23 cellular contexts compared by ENCODE assay signal in genomic region chr5:159605585-159605984, GRCh38.
A peak's percentile ranks its signal among the peaks of the same experiment; 100 is the strongest.
DNase-seq lines count a peak whose midpoint lies in the region; ATAC-seq and TF ChIP-seq lines count a peak whose summit lies in the region.
"Had no signal": no experiment of that assay in that cellular context is flagged by ENCODE, and none has a peak within 500 bp of the region (broad histone marks: within the 10 kb centered on the region; RNA-seq: fewer than 3 reads in every experiment).

No MANE protein-coding gene starts in this region.

- ATAC-seq in lung (ENCODE audit: insufficient read depth, low FRiP score) (peak; percentile 47), T-cell (replicated peaks in 1 of 4) (no peak)

- POLR2A ChIA-PET in T-cell (lab: Charles Lee) = no interaction called here

- H3K4me1 Mint-ChIP-seq in T-cell = peaks cover 4 to 6% (median 6%) of the 10 kb centered on the region in 3 donors
- H3K4me1 Mint-ChIP-seq: brain had no signal

- H3K14ac ChIP-seq in neuronal stem cell (ENCODE audit: low read length) = no peak overlapping the region

- CTCF ChIA-PET in T-cell (lab: Charles Lee) = interaction anchor here in 1 of 2 donors (0.6 kb wide), 2 partner anchors 24 to 786 kb away, joined by 3 to 4 read pairs; no protein-coding TSS in a partner anchor

- TF ChIP-seq CTCF in adrenal gland (IDR thresholded peaks at IDR 0.05) (no peak), lung (IDR thresholded peaks at IDR 0.05; ENCODE audit: control extremely low read depth, extremely low read depth) (no peak)

- TF ChIP-seq POLR2A in adrenal gland (IDR thresholded peaks at IDR 0.05) = no peak

- no peak overlapping the region for H3K9ac ChIP-seq in neuronal stem cell (ENCODE audit: low read depth, low read length, poor library complexity)

- H3K36me3 ChIP-seq in adrenal gland (replicated peaks in 1 of 2) = no peaks in the 10 kb centered on the region
- H3K36me3 ChIP-seq in lung (ENCODE audit: control insufficient read depth in 2 of 2, insufficient read depth in 2 of 2, low read length in 2 of 2) = no peaks in the 10 kb centered on the region
- H3K36me3 ChIP-seq in neuronal stem cell (replicated peaks in 1 of 2; ENCODE audit: control insufficient read depth in 2 of 2, insufficient read depth in 2 of 2, low read length in 2 of 2) = no peaks in the 10 kb centered on the region
- H3K36me3 ChIP-seq: transverse colon, WERI-Rb-1 had no signal

- H2AK5ac ChIP-seq in neuronal stem cell (ENCODE audit: low read depth, low read length) = no peak overlapping the region

- H2BK120ac ChIP-seq in neuronal stem cell (ENCODE audit: low read depth, low read length) = no peak overlapping the region

- H3K9me3 Mint-ChIP-seq in T-cell = peaks cover 11 to 21% (median 14%) of the 10 kb centered on the region in 3 donors

- H3K4me3 ChIP-seq in adrenal gland (no peak overlapping the region), lung (no peak overlapping the region), neuronal stem cell (ENCODE audit: low read length in 2 of 2) (no peak overlapping the region)
- H3K4me3 ChIP-seq: dorsolateral prefrontal cortex, transverse colon had no signal

- whole genome bisulfite sequencing in adrenal gland, 4 donors = 22 to 32% (median 29%) methylated on average over 3 of the region's 3 CpGs
- 43 to 75% methylated on average over 3 of the region's 3 CpGs for WGBS in lung, 2 donors
- no CpG with 5 or more reads among the region's 3 CpGs for WGBS in neuronal stem cell (ENCODE audit: extremely low coverage in 2 of 2, insufficient read length in 2 of 2, insufficient replicate concordance in 1 of 2), 2 donors

- no peaks in the 10 kb centered on the region for H3K79me1 ChIP-seq in neuronal stem cell (ENCODE audit: low read depth, low read length)

- H3K27ac Mint-ChIP-seq in T-cell = no peak overlapping the region
- H3K27ac Mint-ChIP-seq: brain; CD4-positive, alpha-beta memory T cell; IgD-negative memory B cell had no signal

- H3K4me2 ChIP-seq in neuronal stem cell (ENCODE audit: insufficient read depth, low read length, poor library complexity, severe bottlenecking) = no peak overlapping the region

- DNase-seq in AG08395 (ENCODE audit: low spot score) (peak; percentile 22), adrenal gland (peak; percentile 48 to 86 (median 80)), fibroblast of peridontal ligament (ENCODE audit: extremely low read depth) (peak; percentile 56), lung (ENCODE audit: low spot score) (peak; percentile 37), SHP77 treated with DMSO at 0.1 percent for 48 hours (lab: John Stamatoyannopoulos, UW) (no peak), neuronal stem cell (ENCODE audit: low spot score) (no peak), dermis blood vessel endothelial cell (no peak), T-cell (no peak)
- DNase-seq: activated CD4-positive, alpha-beta T cell treated with anti-CD3 and anti-CD28 coated beads, Interleukin-2, amount 50 U/mL, for 4 hours; activated naive CD4-positive, alpha-beta T cell treated with Interleukin-2 at 50 U/mL for 16 hours; CD4-positive, alpha-beta memory T cell; DMS79; dorsolateral prefrontal cortex; glutamatergic neuron; NCI-H1930; NCI-H526; retina; SHP77; stimulated activated naive CD4-positive, alpha-beta T cell treated with Interleukin-2 at 50 U/mL for 16 hours; transverse colon; WERI-Rb-1 had no signal

- no peaks in the 10 kb centered on the region for H3K36me3 Mint-ChIP-seq in T-cell
- H3K36me3 Mint-ChIP-seq: brain; CD4-positive, alpha-beta memory T cell had no signal

- H3K27ac ChIP-seq in adrenal gland (peak overlapping the region in 4 of 5 donors; percentile 48 to 71 (median 62)), lung (ENCODE audit: low read depth in 1 of 2, low read length in 1 of 2) (peak overlapping the region in 1 of 2 donors; percentile 77), neuronal stem cell (replicated peaks; ENCODE audit: low read length) (no peak overlapping the region)
- H3K27ac ChIP-seq: dorsolateral prefrontal cortex, transverse colon, WERI-Rb-1 had no signal

- intact Hi-C loops in adrenal gland (cut with DNase I) = no loop called here

- H4K91ac ChIP-seq in neuronal stem cell (ENCODE audit: low read depth, low read length, poor library complexity) = no peak overlapping the region

- H3K4me3 Mint-ChIP-seq in T-cell = no peak overlapping the region
- H3K4me3 Mint-ChIP-seq: brain; CD4-positive, alpha-beta memory T cell; IgD-negative memory B cell had no signal

- H3K27me3 Mint-ChIP-seq in T-cell = peaks cover 2 to 3% of the 10 kb centered on the region in 2 donors
- H3K27me3 Mint-ChIP-seq: brain, IgD-negative memory B cell had no signal

- H2BK12ac ChIP-seq in neuronal stem cell (ENCODE audit: low read length) = no peak overlapping the region

- peaks cover 10 to 21% of the 10 kb centered on the region in 2 donors for H3K4me1 ChIP-seq in adrenal gland (replicated peaks in 1 of 2)
- peaks cover 0 to 7% of the 10 kb centered on the region in 2 donors for H3K4me1 ChIP-seq in lung (ENCODE audit: control insufficient read depth in 2 of 2, insufficient read depth in 2 of 2, low read length in 2 of 2)
- no peaks in the 10 kb centered on the region for H3K4me1 ChIP-seq in neuronal stem cell (ENCODE audit: control insufficient read depth in 2 of 2, insufficient read depth in 1 of 2, low read depth in 1 of 2, low read length in 2 of 2)
- H3K4me1 ChIP-seq: transverse colon had no signal

- H3K27me3 ChIP-seq in adrenal gland (no peaks in the 10 kb centered on the region), lung (ENCODE audit: control insufficient read depth, insufficient read depth) (no peaks in the 10 kb centered on the region), neuronal stem cell (ENCODE audit: control insufficient read depth in 3 of 3, insufficient read depth in 3 of 3, low read depth in 1 of 3, low read length in 3 of 3) (no peaks in the 10 kb centered on the region)
- H3K27me3 ChIP-seq: dorsolateral prefrontal cortex, transverse colon had no signal

- no peak overlapping the region for H2AFZ ChIP-seq in neuronal stem cell (ENCODE audit: low read length)

- no peaks in the 10 kb centered on the region for H3K9me3 ChIP-seq in adrenal gland (replicated peaks in 1 of 3)
- peaks cover 2 to 4% of the 10 kb centered on the region in 2 donors for H3K9me3 ChIP-seq in lung (ENCODE audit: control insufficient read depth in 2 of 2, insufficient read depth in 1 of 2, low read length in 1 of 2)
- peaks cover 0 to 3% of the 10 kb centered on the region in 2 donors for H3K9me3 ChIP-seq in neuronal stem cell (replicated peaks in 1 of 2; ENCODE audit: control insufficient read depth in 2 of 2, insufficient read depth in 1 of 2, low read depth in 1 of 2, low read length in 2 of 2)
- H3K9me3 ChIP-seq: transverse colon had no signal

- H3K23ac ChIP-seq in neuronal stem cell (ENCODE audit: low read depth, low read length, poor library complexity) = no peak overlapping the region

- H2BK5ac ChIP-seq in neuronal stem cell (ENCODE audit: low read length) = no peak overlapping the region

- no peak overlapping the region for H2BK15ac ChIP-seq in neuronal stem cell (ENCODE audit: low read length)

- no peak overlapping the region for H4K8ac ChIP-seq in neuronal stem cell (ENCODE audit: low read depth, low read length)

- no peak overlapping the region for H3K4ac ChIP-seq in neuronal stem cell (ENCODE audit: low read length)

- no peak overlapping the region for H3K18ac ChIP-seq in neuronal stem cell (ENCODE audit: low read length)

Comparison
In these comparisons a context has a peak if more than half of its experiments do, and no peak if none do; other contexts are left out.
1. DNase-seq: peak in AG08395 (single experiment), adrenal gland (7 of 7), fibroblast of peridontal ligament (single experiment) and lung (single experiment); none in SHP77 treated with DMSO at 0.1 percent for 48 hours (single experiment), neuronal stem cell (single experiment), dermis blood vessel endothelial cell (single experiment) and T-cell (0 of 34).